ENCODE assay signal across 15 cellular contexts in the genomic region with DNA sequence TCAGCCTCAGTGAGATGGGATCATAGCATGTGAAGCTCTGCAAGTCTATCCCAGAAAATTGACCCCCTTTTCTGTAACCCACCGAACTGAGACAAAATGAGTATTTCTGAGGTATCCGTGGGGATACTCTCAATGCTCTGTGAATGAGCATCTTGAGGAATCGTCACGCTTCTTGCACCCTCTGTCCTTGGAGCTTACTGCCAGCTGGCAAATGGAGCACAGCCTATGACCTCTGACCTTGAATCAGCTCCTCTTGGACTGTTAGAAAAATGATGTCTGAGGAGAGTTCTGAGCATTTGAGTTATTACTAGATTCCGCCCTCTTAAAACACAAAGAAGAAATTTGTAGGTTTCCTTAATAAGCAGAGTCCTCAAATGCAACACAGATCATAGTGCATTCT.
DNase-seq lines count a peak whose midpoint lies in the region; TF ChIP-seq lines count a peak whose summit lies in the region.
"Had no signal": no experiment of that assay in that cellular context is flagged by ENCODE, and none has a peak within 500 bp of the region (broad histone marks: within the 10 kb centered on the region; RNA-seq: fewer than 3 reads in every experiment).

No MANE protein-coding gene starts in this region.

- peak; percentile 42 for DNase-seq in glutamatergic neuron
- peak; percentile 7 for DNase-seq in neural progenitor cell (ENCODE audit: low spot score)
- peak; percentile 36 to 50 for DNase-seq in thyroid gland
- DNase-seq in DMS153 treated with DMSO at 0.1 percent for 48 hours (lab: John Stamatoyannopoulos, UW; ENCODE audit: unreplicated experiment), result no peak
- no peak for DNase-seq in activated naive CD4-positive, alpha-beta T cell treated with anti-CD3 and anti-CD28 coated beads, Interleukin-2, amount 10 ng/mL, durations not matched to agents 7 days and 5 days
- no peak for DNase-seq in substantia nigra (lab: John Stamatoyannopoulos, UW)
- DNase-seq: C1 segment of cervical spinal cord; Calu3; CD4-positive, alpha-beta memory T cell; COR-L47; DND-41; GOT3; HFFc6 had no signal

- H3K9me3 ChIP-seq in neural progenitor cell (ENCODE audit: low read depth) (peaks cover 6% of the 10 kb centered on the region), thyroid gland (no peaks in the 10 kb centered on the region)
- H3K9me3 ChIP-seq: HAP-1 had no signal

- H3K4me3 Mint-ChIP-seq in glutamatergic neuron (ENCODE audit: unreplicated experiment) (peak overlapping the region; percentile 27), nephron (no peak overlapping the region), neural progenitor cell (no peak overlapping the region)
- H3K4me3 Mint-ChIP-seq in activated naive CD4-positive, alpha-beta T cell treated with anti-CD3 and anti-CD28 coated beads, Interleukin-2, amount 10 ng/mL, durations not matched to agents 7 days and 5 days, result no peak overlapping the region
- H3K4me3 Mint-ChIP-seq: CD4-positive, alpha-beta memory T cell; HFFc6 had no signal

- H3K4me1 ChIP-seq in neural progenitor cell (peaks cover 9% of the 10 kb centered on the region), thyroid gland (peaks cover 9 to 18% of the 10 kb centered on the region in 2 donors)

- no peak for TF ChIP-seq CTCF in glutamatergic neuron (IDR thresholded peaks at IDR 0.05; ENCODE audit: partially characterized antibody, unreplicated experiment)
- no peak for TF ChIP-seq CTCF in nephron (IDR thresholded peaks at IDR 0.05; ENCODE audit: unreplicated experiment in 3 of 3)
- no peak for TF ChIP-seq CTCF in neural progenitor cell (IDR thresholded peaks at IDR 0.05)
- no peak for TF ChIP-seq CTCF in thyroid gland (IDR thresholded peaks at IDR 0.05)

- H3K27me3 Mint-ChIP-seq in glutamatergic neuron (ENCODE audit: unreplicated experiment), result peaks cover 3% of the 10 kb centered on the region
- peaks cover 6% of the 10 kb centered on the region for H3K27me3 Mint-ChIP-seq in nephron (ENCODE audit: low read depth)
- H3K27me3 Mint-ChIP-seq in neural progenitor cell (ENCODE audit: insufficient read depth, low read depth), result no peaks in the 10 kb centered on the region
- no peaks in the 10 kb centered on the region for H3K27me3 Mint-ChIP-seq in activated naive CD4-positive, alpha-beta T cell treated with anti-CD3 and anti-CD28 coated beads, Interleukin-2, amount 10 ng/mL, durations not matched to agents 7 days and 5 days
- H3K27me3 Mint-ChIP-seq: CD4-positive, alpha-beta memory T cell had no signal

- H3K27me3 ChIP-seq in neural progenitor cell, result no peaks in the 10 kb centered on the region
- no peaks in the 10 kb centered on the region for H3K27me3 ChIP-seq in thyroid gland

- H3K27ac ChIP-seq in neural progenitor cell (no peak overlapping the region), thyroid gland (peak overlapping the region in 1 of 3 donors; percentile 34), substantia nigra (ENCODE audit: low read depth, low read length, poor library complexity, severe bottlenecking) (no peak overlapping the region)

- no peaks in the 10 kb centered on the region for H3K79me2 ChIP-seq in neural progenitor cell (ENCODE audit: low read depth)

- H3K27ac Mint-ChIP-seq in glutamatergic neuron (ENCODE audit: unreplicated experiment) (peak overlapping the region; percentile 69), nephron (peak overlapping the region in 2 of 3 experiments; percentile 13 to 54), neural progenitor cell (peak overlapping the region; percentile 88)
- no peak overlapping the region for H3K27ac Mint-ChIP-seq in activated naive CD4-positive, alpha-beta T cell treated with anti-CD3 and anti-CD28 coated beads, Interleukin-2, amount 10 ng/mL, durations not matched to agents 7 days and 5 days
- H3K27ac Mint-ChIP-seq: CD4-positive, alpha-beta memory T cell; HFFc6 had no signal

- no peak overlapping the region for H2AFZ ChIP-seq in neural progenitor cell (replicated peaks)

- H3K4me1 Mint-ChIP-seq in glutamatergic neuron (ENCODE audit: low read depth, unreplicated experiment) (peaks cover 32% of the 10 kb centered on the region), nephron (peaks cover 5% of the 10 kb centered on the region), neural progenitor cell (peaks cover 36% of the 10 kb centered on the region)
- no peaks in the 10 kb centered on the region for H3K4me1 Mint-ChIP-seq in activated naive CD4-positive, alpha-beta T cell treated with anti-CD3 and anti-CD28 coated beads, Interleukin-2, amount 10 ng/mL, durations not matched to agents 7 days and 5 days
- H3K4me1 Mint-ChIP-seq: CD4-positive, alpha-beta memory T cell had no signal

- H3F3A ChIP-seq in neural progenitor cell (ENCODE audit: low read depth), result no peaks in the 10 kb centered on the region

- WGBS in thyroid gland, 2 donors, result 41 to 47% methylated on average over 5 of the region's 5 CpGs

- no peaks in the 10 kb centered on the region for H4K20me1 ChIP-seq in neural progenitor cell (ENCODE audit: low read depth)

- intact Hi-C loops in thyroid gland (cut with DNase I), result no loop called here

- H3K36me3 Mint-ChIP-seq in glutamatergic neuron (ENCODE audit: unreplicated experiment) (peaks cover 5% of the 10 kb centered on the region), nephron (ENCODE audit: low read depth) (peaks cover 12% of the 10 kb centered on the region), neural progenitor cell (peaks cover 23% of the 10 kb centered on the region)
- H3K36me3 Mint-ChIP-seq in activated naive CD4-positive, alpha-beta T cell treated with anti-CD3 and anti-CD28 coated beads, Interleukin-2, amount 10 ng/mL, durations not matched to agents 7 days and 5 days, result no peaks in the 10 kb centered on the region
- H3K36me3 Mint-ChIP-seq: CD4-positive, alpha-beta memory T cell had no signal

- CTCF ChIA-PET in activated naive CD4-positive, alpha-beta T cell treated with anti-CD3 and anti-CD28 coated beads, Interleukin-2, amount 10 ng/mL, durations not matched to agents 7 days and 5 days (lab: Charles Lee), result no interaction called here

- no peak overlapping the region for H3K4me2 ChIP-seq in neural progenitor cell

- H3K4me3 ChIP-seq in neural progenitor cell, result no peak overlapping the region
- H3K4me3 ChIP-seq in thyroid gland (replicated peaks in 1 of 3), result no peak overlapping the region
- H3K4me3 ChIP-seq: HAP-1 had no signal

- H3K9me3 Mint-ChIP-seq in glutamatergic neuron (ENCODE audit: unreplicated experiment) (peaks cover 2% of the 10 kb centered on the region), nephron (peaks cover 8% of the 10 kb centered on the region), neural progenitor cell (peaks cover 23% of the 10 kb centered on the region)
- peaks cover 1% of the 10 kb centered on the region for H3K9me3 Mint-ChIP-seq in activated naive CD4-positive, alpha-beta T cell treated with anti-CD3 and anti-CD28 coated beads, Interleukin-2, amount 10 ng/mL, durations not matched to agents 7 days and 5 days

- H3K36me3 ChIP-seq in neural progenitor cell (no peaks in the 10 kb centered on the region), thyroid gland (no peaks in the 10 kb centered on the region)
- H3K36me3 ChIP-seq: HAP-1 had no signal

- no peak for TF ChIP-seq POLR2A in thyroid gland (IDR thresholded peaks at IDR 0.05)

- H3K9ac ChIP-seq in neural progenitor cell, result no peak overlapping the region

Comparison
In these comparisons a context has a peak if more than half of its experiments do, and no peak if none do; other contexts are left out.
1. DNase-seq: peak in glutamatergic neuron (single experiment), neural progenitor cell (single experiment) and thyroid gland (2 of 2); none in DMS153 treated with DMSO at 0.1 percent for 48 hours (single experiment), activated naive CD4-positive, alpha-beta T cell treated with anti-CD3 and anti-CD28 coated beads, Interleukin-2, amount 10 ng/mL, durations not matched to agents 7 days and 5 days (single experiment) and substantia nigra (0 of 49).